Comparison of ENCODE assay signal across 11 cellular contexts in genomic region chr1:22594396-22594795, GRCh38. TPM values are rescaled to one million over a fixed set of nuclear protein-coding genes. Genes with fewer than 3 reads are reported as not detected.
"Had no signal": no experiment of that assay in that cellular context is flagged by ENCODE, and none has a peak within 500 bp of the region (broad histone marks: within the 10 kb centered on the region; RNA-seq: fewer than 3 reads in every experiment).

No MANE protein-coding gene starts in this region.

- FAIRE-seq: H54 had no signal

- H3K4me1 ChIP-seq: HAP-1 had no signal

- H3K9ac ChIP-seq: GM23248 had no signal

- H3K4me3 ChIP-seq: GM23248, GM23338, HAP-1 had no signal

- H3K27ac ChIP-seq: GM23248 had no signal

- ATAC-seq: GM23338, HCT116 had no signal

- H3K4me2 ChIP-seq: GM23338 had no signal

- H2AFZ ChIP-seq: GM23248, GM23338 had no signal

- DNase-seq: GM23248, GOT3, H7, H9, HCEC 1CT, HFFc6 had no signal

- H3K36me3 ChIP-seq: HAP-1 had no signal

- H3K9me3 ChIP-seq: HAP-1 had no signal

RNA-seq across cellular contexts. Expression of gene EPHA8, which starts 31.1 kb away (rescaled TPM):
- total RNA-seq: GM23248, HFFc6 had no signal
- polyA plus RNA-seq: GM23248 had no signal

RNA-seq across cellular contexts. Expression of gene C1QA, which starts 42.0 kb away (rescaled TPM):
- total RNA-seq: GM23248, GM23338, H4, H7, H9, HFFc6 had no signal
- polyA plus RNA-seq: GM23248, GM23338 had no signal

RNA-seq across cellular contexts. Expression of gene C1QC, which starts 49.0 kb away (rescaled TPM):
- total RNA-seq: GM23248, GM23338, H4, H7, H9, HFFc6 had no signal
- polyA plus RNA-seq: GM23248, GM23338 had no signal

RNA-seq across cellular contexts. Expression of gene C1QB, which starts 58.6 kb away (rescaled TPM):
- total RNA-seq: GM23248, GM23338, H4, H7, H9, HFFc6 had no signal
- polyA plus RNA-seq: GM23248, GM23338 had no signal
